2 cellular contexts compared by ENCODE assay signal in the genomic region with DNA sequence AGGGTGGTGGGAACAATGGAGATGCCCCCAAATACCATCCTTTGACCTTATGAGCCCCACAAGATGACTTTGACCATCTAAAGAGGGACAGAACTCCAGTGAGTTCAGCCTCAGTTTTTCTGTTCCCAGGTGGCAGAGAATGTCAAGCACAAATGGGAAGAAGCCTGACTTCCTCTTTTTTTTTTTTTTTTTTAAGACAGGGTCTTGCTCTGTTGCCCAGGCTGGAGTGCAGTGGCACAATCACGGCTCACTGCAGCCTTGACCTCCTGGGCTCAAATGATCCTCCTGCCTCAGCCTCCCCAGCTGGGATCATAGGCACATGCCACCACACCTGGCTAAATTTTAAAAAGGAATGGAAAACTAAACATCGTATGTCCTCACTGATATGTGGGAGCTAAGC.
TF ChIP-seq lines count a peak whose summit lies in the region.

No MANE protein-coding gene starts in this region.

TF ChIP-seq in GM12891, 5 proteins besides CTCF, POLR2A, EP300 and RAD21:
- peak; percentile 62 for TF ChIP-seq SPI1 (IDR thresholded peaks at IDR 0.05; ENCODE audit: low read depth, low read length)

TF ChIP-seq in K562, 482 proteins besides CTCF, POLR2A, EP300 and RAD21:
- TF ChIP-seq RBM25 (IDR thresholded peaks at IDR 0.05; ENCODE audit: low read depth, low read length, severe bottlenecking), result peak; percentile 32
- peak; percentile 79 for TF ChIP-seq BCOR (IDR thresholded peaks at IDR 0.05)
- TF ChIP-seq ZNF384 (IDR thresholded peaks at IDR 0.05; ENCODE audit: low read depth, low read length), result peak; percentile 76
- peak; percentile 94 for TF ChIP-seq SPI1 (IDR thresholded peaks at IDR 0.05; ENCODE audit: borderline replicate concordance, low read depth, low read length)
- TF ChIP-seq ZNF121 (CRISPR knock-in tag; conservative IDR thresholded peaks at IDR 0.05), result peak; percentile 100
- TF ChIP-seq SMARCA5 (IDR thresholded peaks at IDR 0.05), result peak; percentile 70; the same call in 1 of the 2 replicates
